In genomic region chr13:94416454-94417080, GRCh38 we compare ENCODE assay signal across 9 cellular contexts.
A peak's percentile ranks its signal among the peaks of the same experiment; 100 is the strongest.
DNase-seq lines count a peak whose midpoint lies in the region; TF ChIP-seq lines count a peak whose summit lies in the region.
"Had no signal": no experiment of that assay in that cellular context is flagged by ENCODE, and none has a peak within 500 bp of the region (broad histone marks: within the 10 kb centered on the region; RNA-seq: fewer than 3 reads in every experiment).

No MANE protein-coding gene starts in this region.

- H3K27me3 Mint-ChIP-seq in nephron (ENCODE audit: low read depth), result no peaks in the 10 kb centered on the region
- peaks cover 2% of the 10 kb centered on the region for H3K27me3 Mint-ChIP-seq in activated CD4-positive, alpha-beta T cell treated with anti-CD3 and anti-CD28 coated beads, Interleukin-2, amount 10 ng/mL, durations not matched to agents 7 days and 5 days

- DNase-seq in NCI-H1417 (lab: John Stamatoyannopoulos, UW) (peak; percentile 52 to 87 (median 71)), NCI-H1417 treated with DMSO at 0.1 percent for 48 hours (lab: John Stamatoyannopoulos, UW) (no peak), MV-4-11 (lab: John Stamatoyannopoulos, UW) (peak; percentile 26), astrocyte of the hippocampus (ENCODE audit: low read depth, low spot score) (peak; percentile 15), NCI-H2029 treated with DMSO at 0.1 percent for 48 hours (lab: John Stamatoyannopoulos, UW) (no peak)
- no peak for DNase-seq in activated CD4-positive, alpha-beta T cell treated with anti-CD3 and anti-CD28 coated beads, Interleukin-2, amount 10 ng/mL, durations not matched to agents 7 days and 5 days
- no peak for DNase-seq in activated effector memory CD4-positive, alpha-beta T cell treated with anti-CD3 and anti-CD28 coated beads, Interleukin-2, amount 50 U/mL, for 16 hours
- DNase-seq: SW 1271 had no signal

- peaks cover 6% of the 10 kb centered on the region for H3K4me1 Mint-ChIP-seq in nephron
- peaks cover 20% of the 10 kb centered on the region for H3K4me1 Mint-ChIP-seq in activated CD4-positive, alpha-beta T cell treated with anti-CD3 and anti-CD28 coated beads, Interleukin-2, amount 10 ng/mL, durations not matched to agents 7 days and 5 days

- no peak overlapping the region for H3K4me3 Mint-ChIP-seq in nephron
- H3K4me3 Mint-ChIP-seq in activated CD4-positive, alpha-beta T cell treated with anti-CD3 and anti-CD28 coated beads, Interleukin-2, amount 10 ng/mL, durations not matched to agents 7 days and 5 days, result no peak overlapping the region

- H3K36me3 Mint-ChIP-seq in nephron (ENCODE audit: low read depth), result peaks cover 5% of the 10 kb centered on the region
- peaks cover 12% of the 10 kb centered on the region for H3K36me3 Mint-ChIP-seq in activated CD4-positive, alpha-beta T cell treated with anti-CD3 and anti-CD28 coated beads, Interleukin-2, amount 10 ng/mL, durations not matched to agents 7 days and 5 days (ENCODE audit: low read depth)

- H3K9me3 Mint-ChIP-seq in nephron, result peaks cover 12% of the 10 kb centered on the region
- peaks cover 33% of the 10 kb centered on the region for H3K9me3 Mint-ChIP-seq in activated CD4-positive, alpha-beta T cell treated with anti-CD3 and anti-CD28 coated beads, Interleukin-2, amount 10 ng/mL, durations not matched to agents 7 days and 5 days

- CTCF ChIA-PET in activated CD4-positive, alpha-beta T cell treated with anti-CD3 and anti-CD28 coated beads, Interleukin-2, amount 10 ng/mL, durations not matched to agents 7 days and 5 days (lab: Charles Lee), result no interaction called here

- peak; percentile 9 to 53 (median 25) for TF ChIP-seq CTCF in nephron (IDR thresholded peaks at IDR 0.05; ENCODE audit: unreplicated experiment in 3 of 3)

- POLR2A ChIA-PET in activated CD4-positive, alpha-beta T cell treated with anti-CD3 and anti-CD28 coated beads, Interleukin-2, amount 10 ng/mL, durations not matched to agents 7 days and 5 days (lab: Charles Lee), result no interaction called here

- H3K27ac Mint-ChIP-seq in nephron, result no peak overlapping the region
- H3K27ac Mint-ChIP-seq in activated CD4-positive, alpha-beta T cell treated with anti-CD3 and anti-CD28 coated beads, Interleukin-2, amount 10 ng/mL, durations not matched to agents 7 days and 5 days, result no peak overlapping the region

Comparison
In these comparisons a context has a peak if more than half of its experiments do, and no peak if none do; other contexts are left out.
1. DNase-seq: peak in NCI-H1417 (3 of 3), MV-4-11 (single experiment) and astrocyte of the hippocampus (single experiment); none in NCI-H1417 treated with DMSO at 0.1 percent for 48 hours (single experiment), NCI-H2029 treated with DMSO at 0.1 percent for 48 hours (single experiment), activated CD4-positive, alpha-beta T cell treated with anti-CD3 and anti-CD28 coated beads, Interleukin-2, amount 10 ng/mL, durations not matched to agents 7 days and 5 days (single experiment) and activated effector memory CD4-positive, alpha-beta T cell treated with anti-CD3 and anti-CD28 coated beads, Interleukin-2, amount 50 U/mL, for 16 hours (single experiment).